In the genomic region with DNA sequence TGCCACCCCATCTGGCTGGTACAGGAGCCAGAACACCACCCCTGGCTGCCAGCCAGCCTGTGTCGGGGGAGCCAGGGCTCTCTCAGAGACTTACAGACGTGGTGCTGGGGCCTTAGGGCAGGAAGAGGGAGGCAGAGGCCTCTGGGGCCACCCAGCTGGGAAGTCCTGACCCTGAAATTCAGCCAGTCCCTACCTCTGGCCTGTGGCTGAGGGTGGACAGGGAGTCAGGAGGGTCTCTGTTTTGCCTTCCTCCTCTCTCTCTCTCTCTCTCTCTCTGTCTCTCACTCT, we compare ENCODE assay signal across 10 cellular contexts. TPM values are rescaled to one million over a fixed set of nuclear protein-coding genes. Genes with fewer than 3 reads are reported as not detected.
DNase-seq lines count a peak whose midpoint lies in the region; ATAC-seq, FAIRE-seq and TF ChIP-seq lines count a peak whose summit lies in the region.
"Had no signal": no experiment of that assay in that cellular context is flagged by ENCODE, and none has a peak within 500 bp of the region (broad histone marks: within the 10 kb centered on the region; RNA-seq: fewer than 3 reads in every experiment).

No MANE protein-coding gene starts in this region.

- FAIRE-seq in HepG2 (lab: Jason Lieb, UNC) = no peak

- H3K27me3 ChIP-seq in HepG2 (ENCODE audit: control insufficient read depth in 1 of 2, insufficient read depth in 2 of 2, low read length in 2 of 2) = peaks cover 5 to 15% of the 10 kb centered on the region in 2 experiments; a peak in 2 of 5 replicates
- H3K27me3 ChIP-seq in thyroid gland = no peaks in the 10 kb centered on the region

- H3K4me1 ChIP-seq in HepG2 (ENCODE audit: insufficient read depth, low read length) = peaks cover 71% of the 10 kb centered on the region
- peaks cover 52 to 81% of the 10 kb centered on the region in 2 donors for H3K4me1 ChIP-seq in thyroid gland

- no peaks in the 10 kb centered on the region for H3K79me2 ChIP-seq in HepG2 (ENCODE audit: insufficient read depth, low read length)

- H3K9me3 ChIP-seq in HepG2 (ENCODE audit: low read length) = no peaks in the 10 kb centered on the region
- no peaks in the 10 kb centered on the region for H3K9me3 ChIP-seq in thyroid gland

- DNase-seq in NCI-H1436 (lab: John Stamatoyannopoulos, UW) (peak; percentile 65), NCI-H1436 treated with DMSO at 0.1 percent for 48 hours (lab: John Stamatoyannopoulos, UW) (no peak), SHP77 treated with DMSO at 0.1 percent for 48 hours (lab: John Stamatoyannopoulos, UW) (peak; percentile 58), HepG2 (ENCODE audit: low spot score) (no peak), thyroid gland (peak; percentile 95), NOMO-1 treated with dmso at 0.1 percent for 144 hours (lab: John Stamatoyannopoulos, UW; ENCODE audit: unreplicated experiment) (no peak), ureter (ENCODE audit: low spot score) (no peak)
- DNase-seq in stimulated activated CD4-positive, alpha-beta T cell treated with anti-CD3 and anti-CD28 coated beads, Interleukin-12 subunit alpha, Interleukin-12 subunit beta, amount 100 ng/mL, for 4 hours = no peak
- DNase-seq: occipital lobe had no signal

- peak overlapping the region; percentile 65 for H3K27ac ChIP-seq in HepG2 (ENCODE audit: extremely low read length, insufficient read depth, low read length)
- peak overlapping the region; percentile 93 to 96 (median 95) for H3K27ac ChIP-seq in thyroid gland
- H3K27ac ChIP-seq: 22Rv1 had no signal

- TF ChIP-seq RAD21 in HepG2 (CRISPR knock-in tag; IDR thresholded peaks at IDR 0.05) = no peak

- intact Hi-C loops in HepG2 (cut with micrococcal nuclease; ENCODE audit: unreplicated experiment) = no loop called here
- intact Hi-C loops in thyroid gland (cut with DNase I) = loop anchor here (2.0 kb wide), 1 partner anchor 52 kb away; a partner anchor contains a TSS

- CTCF ChIA-PET in HepG2 (lab: Yijun Ruan, JAX; ENCODE audit: low intra/inter-chr PET ratio, low total read pairs) = no interaction called here

- H2AFZ ChIP-seq in HepG2 (ENCODE audit: low read length) = peak overlapping the region; percentile 24

- BruUV-seq in HepG2 (replicated peaks; lab: Mats Ljungman, UMichigan) = no TSS peak

- no CpG with 5 or more reads among the region's 2 CpGs for WGBS in HepG2 (ENCODE audit: low lambda C conversion rate)
- 0% methylated on average over 1 to 2 of the region's 2 CpGs for WGBS in thyroid gland, 2 donors

- TF ChIP-seq CTCF in HepG2 (CRISPR knock-in tag; IDR thresholded peaks at IDR 0.05) = no peak
- no peak for TF ChIP-seq CTCF in thyroid gland (IDR thresholded peaks at IDR 0.05)

- no peaks in the 10 kb centered on the region for H4K20me1 ChIP-seq in HepG2 (ENCODE audit: insufficient read depth, low read length)

- H3K4me2 ChIP-seq in HepG2 (ENCODE audit: low read depth, low read length) = peak overlapping the region; percentile 89

- TF ChIP-seq EP300 in HepG2 (IDR thresholded peaks at IDR 0.05; ENCODE audit: low read depth in 2 of 2, low read length in 2 of 2) = no peak
- no peak for TF ChIP-seq EP300 in HepG2 (CRISPR knock-in tag; IDR thresholded peaks at IDR 0.05; ENCODE audit: borderline replicate concordance)

- H3K36me3 ChIP-seq in HepG2 (replicated peaks in 1 of 2; ENCODE audit: control insufficient read depth in 1 of 2, insufficient read depth in 2 of 2, low read length in 2 of 2) (no peaks in the 10 kb centered on the region), thyroid gland (no peaks in the 10 kb centered on the region)

- POLR2A ChIA-PET in HepG2 (lab: Yijun Ruan, JAX) = interaction anchor here (1.2 to 5.2 kb wide), 13 partner anchors 12 to 78 kb away, joined by 4 to 40 read pairs (median 7); a partner anchor contains a TSS

- H3K4me3 ChIP-seq in HepG2 (replicated peaks in 1 of 3; ENCODE audit: insufficient read depth in 1 of 3, low read depth in 2 of 3, low read length in 3 of 3) (peak overlapping the region in 2 of 3 experiments; percentile 25 to 73; a peak in 4 of 6 replicates), thyroid gland (replicated peaks in 1 of 3) (no peak overlapping the region)

- in situ Hi-C loops in HepG2 (cut with HindIII; ENCODE audit: extremely low pct_ligation_motif_present, low pct_unique_long_range_greater_than_20kb) = no loop called here

- TF ChIP-seq POLR2A in HepG2 (IDR thresholded peaks at IDR 0.05; ENCODE audit: insufficient read depth in 1 of 2, low read depth in 2 of 2, low read length in 2 of 2) (no peak), thyroid gland (IDR thresholded peaks at IDR 0.05) (peak in 1 of 2 donors; percentile 22)

- H3K9ac ChIP-seq in HepG2 (ENCODE audit: insufficient read depth, low read depth, low read length) = peak overlapping the region; percentile 69

- ATAC-seq in HepG2 = peak; percentile 26

TF ChIP-seq in HepG2, 621 proteins besides CTCF, POLR2A, EP300 and RAD21:
- TF ChIP-seq ZBTB20 (CRISPR knock-in tag; IDR thresholded peaks at IDR 0.05; ENCODE audit: borderline replicate concordance, low read depth) (0 out of 2 replicates have a peak, but pooled peaks have one; percentile 13), HNRNPL (IDR thresholded peaks at IDR 0.05; ENCODE audit: low read depth, low read length) (0 out of 2 replicates have a peak, but pooled peaks have one; percentile 43), RARG (CRISPR knock-in tag; IDR thresholded peaks at IDR 0.05; ENCODE audit: low read depth) (no peak)

RNA-seq across cellular contexts. Expression of a gene that starts 52.5 kb away (rescaled TPM):
- total RNA-seq in HepG2 (2016; rRNA removed; fragmentation: Illumina TruSeq; extraction: Trizol) (8.4 and 12.8 TPM in 2 replicates), thyroid gland (100 to 1,000 TPM in 2 of 4 donors, 10 to 100 TPM in 2; 75.8 to 168 (median 108) TPM), ureter (7.4 TPM)
- total RNA-seq in HepG2 (2016; cell fraction: cytosol; rRNA removed; fragmentation: Illumina TruSeq; extraction: Trizol; ENCODE audit: low read depth) = 5.5 and 5.6 TPM in 2 replicates
- total RNA-seq in HepG2 (2016; cell fraction: insoluble cytoplasmic fraction; rRNA removed; fragmentation: Illumina TruSeq; extraction: Trizol) = 7.2 and 12.2 TPM in 2 replicates
- 8.7 and 10.6 TPM in 2 replicates for total RNA-seq in HepG2 (2016; cell fraction: membrane; rRNA removed; fragmentation: Illumina TruSeq; extraction: Trizol)
- total RNA-seq in HepG2 (2016; cell fraction: nucleus; rRNA removed; fragmentation: Illumina TruSeq; extraction: Trizol) = 19.7 and 22.7 TPM in 2 replicates
- polyA plus RNA-seq in HepG2 (2011; rRNA removed) = 7.4 and 9.6 TPM in 2 replicates
- 5.5 and 6.9 TPM in 2 replicates for polyA plus RNA-seq in HepG2 (2011; cell fraction: cytosol; rRNA removed)
- polyA plus RNA-seq in HepG2 (2011; cell fraction: nucleus; rRNA removed) = 10.3 and 11.2 TPM in 2 replicates
- 9.3 and 10.1 TPM in 2 replicates for polyA plus RNA-seq in HepG2 (2012)
- polyA plus RNA-seq in HepG2 (2016; cell fraction: cytosol; fragmentation: Illumina TruSeq; extraction: Trizol; ENCODE audit: low read depth) = 0.72 and 1.7 TPM in 2 replicates
- polyA plus RNA-seq in HepG2 (2016; cell fraction: insoluble cytoplasmic fraction; fragmentation: Illumina TruSeq; extraction: Trizol; ENCODE audit: low read depth) = 3.3 and 4.5 TPM in 2 replicates
- polyA plus RNA-seq in HepG2 (2016; cell fraction: membrane; fragmentation: Illumina TruSeq; extraction: Trizol; ENCODE audit: low read depth) = 1.6 and 1.9 TPM in 2 replicates
- polyA plus RNA-seq in HepG2 (2016; cell fraction: nucleus; fragmentation: Illumina TruSeq; extraction: Trizol; ENCODE audit: insufficient read depth, low read depth) = 15.3 and 16.2 TPM in 2 replicates
- polyA minus RNA-seq in HepG2 (2011; rRNA and poly(A)+ RNA removed; ENCODE audit: low replicate concordance) = 12.8 and 28.4 TPM in 2 replicates
- polyA minus RNA-seq in HepG2 (2011; cell fraction: cytosol; rRNA and poly(A)+ RNA removed) = 14.0 and 17.1 TPM in 2 replicates
- polyA minus RNA-seq in HepG2 (2011; cell fraction: nucleus; rRNA and poly(A)+ RNA removed) = 27.6 and 31.0 TPM in 2 replicates

Comparison
In these comparisons a context has a peak if more than half of its experiments do, and no peak if none do; other contexts are left out.
1. DNase-seq: peak in NCI-H1436 (single experiment), SHP77 treated with DMSO at 0.1 percent for 48 hours (single experiment) and thyroid gland (2 of 2); none in NCI-H1436 treated with DMSO at 0.1 percent for 48 hours (single experiment), HepG2 (single experiment), NOMO-1 treated with dmso at 0.1 percent for 144 hours (single experiment), ureter (single experiment) and stimulated activated CD4-positive, alpha-beta T cell treated with anti-CD3 and anti-CD28 coated beads, Interleukin-12 subunit alpha, Interleukin-12 subunit beta, amount 100 ng/mL, for 4 hours (single experiment).
2. H3K4me3 ChIP-seq: peak in HepG2 (2 of 3); none in thyroid gland (0 of 3).